ENCODE assay signal across 9 cellular contexts in the genomic region with DNA sequence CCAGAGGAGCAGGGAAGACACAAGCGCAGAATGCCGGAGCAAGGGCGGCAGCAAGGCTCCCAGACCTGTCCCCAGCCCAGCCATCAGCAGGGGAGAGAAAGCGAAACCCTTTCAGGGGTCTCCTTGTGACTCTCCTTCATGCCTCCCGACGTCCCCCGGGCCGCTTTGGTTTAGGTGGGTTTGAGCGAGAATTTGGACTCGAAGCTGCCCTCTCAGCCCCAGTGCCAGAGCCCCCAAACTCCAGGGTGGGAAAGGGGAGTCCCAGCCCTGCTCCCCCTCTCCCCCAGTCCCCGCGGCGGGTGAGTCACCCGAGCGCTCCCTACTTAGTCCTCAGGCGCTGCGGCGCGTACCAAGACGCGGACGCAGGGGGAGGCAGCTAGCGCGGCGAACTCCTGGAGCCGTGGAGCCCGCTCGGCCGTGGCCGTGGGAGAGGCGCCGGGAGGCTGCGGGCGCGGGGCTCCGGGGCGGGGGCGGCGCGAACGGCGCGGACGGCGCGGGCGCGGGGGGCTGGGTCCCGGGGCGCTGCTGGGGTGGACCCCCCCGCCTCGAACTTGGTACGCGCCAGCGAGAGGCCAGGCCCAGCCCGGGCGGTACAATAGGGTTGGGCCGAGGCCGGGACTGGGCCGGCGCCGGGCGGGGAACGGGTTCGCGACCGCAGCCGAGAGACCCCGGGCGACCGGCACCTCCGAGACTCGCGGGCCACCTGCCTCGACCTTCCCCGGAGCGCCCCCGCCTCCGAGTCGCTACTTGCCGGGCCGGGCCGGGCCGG. TPM values are rescaled to one million over a fixed set of nuclear protein-coding genes. Genes with fewer than 3 reads are reported as not detected.
DNase-seq lines count a peak whose midpoint lies in the region; ATAC-seq, FAIRE-seq and TF ChIP-seq lines count a peak whose summit lies in the region.
"Had no signal": no experiment of that assay in that cellular context is flagged by ENCODE, and none has a peak within 500 bp of the region (broad histone marks: within the 10 kb centered on the region; RNA-seq: fewer than 3 reads in every experiment).

A gene (plus strand): TSS at position 601 of the 769 bp plus-strand sequence. CDS start 258 bp downstream, outside the sequence.

- CTCF ChIA-PET in BJ (lab: Yijun Ruan, JAX), result interaction anchor here (1.1 to 2.9 kb wide), 4 partner anchors 33 to 130 kb away, joined by 3 to 17 read pairs (median 4); a partner anchor contains a TSS

- peaks cover 59% of the 10 kb centered on the region for H3K4me1 ChIP-seq in OCI-LY1 (ENCODE audit: insufficient read depth, low read length, severe bottlenecking)

- peak within 1 kb of the TSS; percentile 71 for H3K27ac ChIP-seq in OCI-LY1 (ENCODE audit: low read depth, low read length, poor library complexity, severe bottlenecking)

- H3K4me3 ChIP-seq in BJ (ENCODE audit: low read depth, low read length), result peak within 1 kb of the TSS; percentile 94
- peak within 1 kb of the TSS; percentile 72 for H3K4me3 ChIP-seq in OCI-LY1 (ENCODE audit: low read depth, low read length, poor library complexity, severe bottlenecking)
- peak within 1 kb of the TSS; percentile 93 for H3K4me3 ChIP-seq in epithelial cell of esophagus (ENCODE audit: low read length)

- peak within 1 kb of the TSS; percentile 87 for H3K4me2 ChIP-seq in OCI-LY1 (ENCODE audit: low read length)

- no peaks in the 10 kb centered on the region for H4K20me1 ChIP-seq in OCI-LY1 (ENCODE audit: insufficient read depth, low read length)

- H3F3A ChIP-seq in OCI-LY1 (ENCODE audit: insufficient read depth, low read length), result no peaks in the 10 kb centered on the region

- H2AFZ ChIP-seq in OCI-LY1 (ENCODE audit: low read length), result no peak within 1 kb of the TSS

- DNase-seq in BJ (ENCODE audit: low read depth), result no peak
- peak; percentile 78 for DNase-seq in GM19239 (ENCODE audit: insufficient read length, low spot score)
- peak; percentile 78 for DNase-seq in activated T-cell treated with anti-CD3 and anti-CD28 coated beads for 1 hour (ENCODE audit: low read depth)
- peak; percentile 85 for DNase-seq in epithelial cell of esophagus (ENCODE audit: low read depth)
- peak; percentile 83 for DNase-seq in mucosa of gallbladder (ENCODE audit: low spot score)
- peak; percentile 65 for DNase-seq in stimulated activated CD8-positive, alpha-beta memory T cell treated with anti-CD3 and anti-CD28 coated beads, Interleukin-4, amount 100 ng/mL, for 4 hours (ENCODE audit: low read depth in 2 of 2, low spot score in 1 of 2)

- TF ChIP-seq CTCF in BJ (IDR thresholded peaks at IDR 0.05; ENCODE audit: insufficient read depth, low read depth, low read length) (no peak), OCI-LY1 (IDR thresholded peaks at IDR 0.05; ENCODE audit: low read length) (no peak), epithelial cell of esophagus (IDR thresholded peaks at IDR 0.05; ENCODE audit: insufficient read depth, low read depth, low read length, missing control alignments) (no peak)

- H3K79me2 ChIP-seq in OCI-LY1 (ENCODE audit: insufficient read depth, low read length), result peaks cover 33% of the 10 kb centered on the region

- FAIRE-seq in GM19239 (lab: Jason Lieb, UNC), result peak; percentile 94
- FAIRE-seq: endometrium had no signal

- no peaks in the 10 kb centered on the region for H3K9me2 ChIP-seq in OCI-LY1 (ENCODE audit: low read depth, low read length)

- no peaks in the 10 kb centered on the region for H3K27me3 ChIP-seq in BJ (ENCODE audit: control insufficient read depth, insufficient read depth, low read length)
- no peaks in the 10 kb centered on the region for H3K27me3 ChIP-seq in OCI-LY1 (ENCODE audit: insufficient read depth, low read length)

- no peaks in the 10 kb centered on the region for H3K9me3 ChIP-seq in OCI-LY1 (ENCODE audit: low read length)

- no peaks in the 10 kb centered on the region for H3K36me3 ChIP-seq in BJ (ENCODE audit: control insufficient read depth, insufficient read depth, low read length)
- no peaks in the 10 kb centered on the region for H3K36me3 ChIP-seq in OCI-LY1 (ENCODE audit: insufficient read depth, low read length)

- H3K9ac ChIP-seq in OCI-LY1 (ENCODE audit: low read length), result peak within 1 kb of the TSS; percentile 98

- ATAC-seq in HG03521 (IDR thresholded peaks at IDR 0.05; ENCODE audit: unreplicated experiment), result peak; percentile 45

- POLR2A ChIA-PET in BJ (lab: Charles Lee), result no interaction called here

RNA-seq across cellular contexts. Expression of the gene that starts here (rescaled TPM):
- polyA plus RNA-seq in BJ (2011; rRNA removed), result 20.7 and 33.7 TPM in 2 replicates
- 31.7 and 38.6 TPM in 2 replicates for polyA minus RNA-seq in BJ (2011; rRNA and poly(A)+ RNA removed)
- total RNA-seq in mucosa of gallbladder, result 123 TPM
